Comparison of ENCODE assay signal across 8 cellular contexts in genomic region chr5:146426853-146427618, GRCh38. TPM values are rescaled to one million over a fixed set of nuclear protein-coding genes. Genes with fewer than 3 reads are reported as not detected.
DNase-seq lines count a peak whose midpoint lies in the region; ATAC-seq and TF ChIP-seq lines count a peak whose summit lies in the region.

No MANE protein-coding gene starts in this region.

- no peaks in the 10 kb centered on the region for H3K9me3 ChIP-seq in IMR-90 (ENCODE audit: control insufficient read depth, insufficient read depth, low read length)

- no peaks in the 10 kb centered on the region for H3K36me3 ChIP-seq in IMR-90 (ENCODE audit: control insufficient read depth, insufficient read depth, low read length)

- TF ChIP-seq POLR2A in IMR-90 (IDR thresholded peaks at IDR 0.05; ENCODE audit: low read depth, low read length), result no peak

- POLR2A ChIA-PET in IMR-90 (lab: Charles Lee; ENCODE audit: unreplicated experiment), result no interaction called here

- H3K79me1 ChIP-seq in IMR-90 (ENCODE audit: low read depth in 1 of 2, low read length in 2 of 2), result no peaks in the 10 kb centered on the region

- TF ChIP-seq RAD21 in IMR-90 (IDR thresholded peaks at IDR 0.05; ENCODE audit: low read length), result peak; percentile 87

- no peak overlapping the region for H3K14ac ChIP-seq in IMR-90 (replicated peaks; ENCODE audit: low read depth, low read length)

- no peak overlapping the region for H4K5ac ChIP-seq in IMR-90 (ENCODE audit: low read depth, low read length)

- no peak overlapping the region for H2BK5ac ChIP-seq in IMR-90 (ENCODE audit: low read depth, low read length, poor library complexity, severe bottlenecking)

- dilution Hi-C loops in IMR-90 (cut with HindIII; ENCODE audit: low sequenced_read_pairs, unreplicated experiment), result no loop called here

- H4K8ac ChIP-seq in IMR-90 (ENCODE audit: low read depth in 2 of 2, low read length in 2 of 2), result no peak overlapping the region

- no peak overlapping the region for H2BK20ac ChIP-seq in IMR-90 (ENCODE audit: low read depth, low read length)

- H3K4me2 ChIP-seq in IMR-90 (ENCODE audit: low read depth, low read length), result no peak overlapping the region

- H3K27me3 ChIP-seq in IMR-90 (ENCODE audit: control insufficient read depth, insufficient read depth, low read length), result peaks cover 16% of the 10 kb centered on the region

- H3K9me1 ChIP-seq in IMR-90 (ENCODE audit: insufficient read depth, low read length), result no peaks in the 10 kb centered on the region

- H2BK15ac ChIP-seq in IMR-90 (ENCODE audit: low read depth, low read length), result no peak overlapping the region

- H3K4me1 Mint-ChIP-seq in naive B cell, result peaks cover 0 to 5% (median 4%) of the 10 kb centered on the region in 3 donors

- CTCF ChIA-PET in IMR-90 (lab: Yijun Ruan, JAX), result interaction anchor here (0.6 kb wide), 1 partner anchor 10 kb away, joined by 4 read pairs; no protein-coding TSS in a partner anchor

- H2BK120ac ChIP-seq in IMR-90 (ENCODE audit: low read depth, low read length), result no peak overlapping the region

- H3K4ac ChIP-seq in IMR-90 (ENCODE audit: low read depth, low read length), result no peak overlapping the region

- ATAC-seq in GM19035 (IDR thresholded peaks at IDR 0.05; ENCODE audit: unreplicated experiment) (peak; percentile 57), IMR-90 (ENCODE audit: low read depth) (peak; percentile 88), naive B cell (ENCODE audit: low read depth in 2 of 2) (peak in 1 of 2 donors; percentile 55)

- H3K27ac Mint-ChIP-seq in naive B cell, result no peak overlapping the region

- no peak overlapping the region for H3K23ac ChIP-seq in IMR-90 (ENCODE audit: low read depth, low read length)

- in situ Hi-C loops in IMR-90 (cut with MboI; ENCODE audit: low sequenced_read_pairs), result loop anchor here (25.0 kb wide), 1 partner anchor 290 kb away; no protein-coding TSS in a partner anchor

- H3K36me3 Mint-ChIP-seq in naive B cell, result no peaks in the 10 kb centered on the region

- H2AK5ac ChIP-seq in IMR-90 (ENCODE audit: low read depth, low read length), result no peak overlapping the region

- no peak overlapping the region for H3K9ac ChIP-seq in IMR-90 (ENCODE audit: low read depth, low read length)

- BruUV-seq in IMR-90 (replicated peaks; lab: Mats Ljungman, UMichigan), result no TSS peak

- no peak overlapping the region for H3K4me3 ChIP-seq in IMR-90 (ENCODE audit: insufficient read depth, low read depth, low read length)
- H3K4me3 ChIP-seq in epithelial cell of esophagus (ENCODE audit: low read length), result no peak overlapping the region

- H3K4me3 Mint-ChIP-seq in naive B cell, result no peak overlapping the region

- H3K27ac ChIP-seq in IMR-90 (ENCODE audit: insufficient read depth, low read length), result no peak overlapping the region

- intact Hi-C loops in IMR-90 (cut with micrococcal nuclease), result loop anchor here (1.0 to 5.0 kb wide), 2 partner anchors 136 to 245 kb away; partner anchors contain the start of gene LARS1

- TF ChIP-seq CTCF in IMR-90 (conservative IDR thresholded peaks at IDR 0.05; ENCODE audit: low read depth, low read length) (peak; percentile 73), epithelial cell of esophagus (IDR thresholded peaks at IDR 0.05; ENCODE audit: insufficient read depth, low read depth, low read length, missing control alignments) (peak; percentile 57)

- H2AFZ ChIP-seq in IMR-90 (replicated peaks; ENCODE audit: low read length, poor library complexity), result no peak overlapping the region

- no peak overlapping the region for H2AK9ac ChIP-seq in IMR-90 (replicated peaks; ENCODE audit: low read depth, low read length, poor library complexity)

- no peaks in the 10 kb centered on the region for H3K4me1 ChIP-seq in IMR-90 (ENCODE audit: control insufficient read depth, insufficient read depth, low read length)

- peaks cover 5 to 29% (median 12%) of the 10 kb centered on the region in 3 donors for H3K27me3 Mint-ChIP-seq in naive B cell

- WGBS in IMR-90 (ENCODE audit: extremely low coverage in 2 of 2, insufficient read length in 1 of 2), 2 experiments, result 0% methylated on average over 1 of the region's 7 CpGs; no CpG with 5 or more reads in 1 of the 2 experiments

- no peak overlapping the region for H3K56ac ChIP-seq in IMR-90 (ENCODE audit: extremely low read depth, insufficient read depth, low read length)

- no peak overlapping the region for H3K18ac ChIP-seq in IMR-90 (ENCODE audit: low read depth, low read length)

- H3K9me3 Mint-ChIP-seq in naive B cell, result no peaks in the 10 kb centered on the region

- no peak overlapping the region for H4K91ac ChIP-seq in IMR-90 (ENCODE audit: insufficient read depth, low read depth, low read length)

- DNase-seq in COR-L47 (lab: John Stamatoyannopoulos, UW) (peak; percentile 35), IMR-90 (peak; percentile 52), RKO (ENCODE audit: low spot score) (peak; percentile 77), epithelial cell of esophagus (ENCODE audit: low read depth) (peak; percentile 50), naive B cell (peak; percentile 27), KG1 (lab: John Stamatoyannopoulos, UW) (no peak), C1 segment of cervical spinal cord (lab: John Stamatoyannopoulos, UW) (no peak)

- H4K20me1 ChIP-seq in IMR-90 (ENCODE audit: insufficient read depth, low read length), result no peaks in the 10 kb centered on the region

TF ChIP-seq in IMR-90, 13 proteins besides CTCF, POLR2A, EP300 and RAD21:
- TF ChIP-seq SMC3 (IDR thresholded peaks at IDR 0.05; ENCODE audit: low read depth, low read length) (peak; percentile 53), RFX5 (IDR thresholded peaks at IDR 0.05; ENCODE audit: low read depth, low read length) (no peak)

RNA-seq across cellular contexts. Expression of gene TCERG1, which starts 20.1 kb away (rescaled TPM):
- total RNA-seq in IMR-90 (2012; rRNA removed), result 21.9 and 32.2 TPM in 2 replicates
- 44.7 and 49.0 TPM in 2 replicates for polyA plus RNA-seq in IMR-90 (2012; rRNA removed)
- 14.3 and 26.6 TPM in 2 replicates for polyA plus RNA-seq in IMR-90 (2012; cell fraction: cytosol; rRNA removed)
- polyA plus RNA-seq in IMR-90 (2012; cell fraction: nucleus; rRNA removed; ENCODE audit: low replicate concordance), result 90.7 and 162 TPM in 2 replicates
- polyA plus RNA-seq in naive B cell (ENCODE audit: low read depth in 6 of 6), result 10 to 100 TPM; 22.0 to 62.2 (median 44.3) TPM

Comparison
In these comparisons a context has a peak if more than half of its experiments do, and no peak if none do; other contexts are left out.
1. DNase-seq: peak in COR-L47 (single experiment), IMR-90 (single experiment), RKO (single experiment), epithelial cell of esophagus (single experiment) and naive B cell (single experiment); none in KG1 (single experiment) and C1 segment of cervical spinal cord (0 of 14).